Comparison of ENCODE assay signal across 8 cellular contexts in the genomic region with DNA sequence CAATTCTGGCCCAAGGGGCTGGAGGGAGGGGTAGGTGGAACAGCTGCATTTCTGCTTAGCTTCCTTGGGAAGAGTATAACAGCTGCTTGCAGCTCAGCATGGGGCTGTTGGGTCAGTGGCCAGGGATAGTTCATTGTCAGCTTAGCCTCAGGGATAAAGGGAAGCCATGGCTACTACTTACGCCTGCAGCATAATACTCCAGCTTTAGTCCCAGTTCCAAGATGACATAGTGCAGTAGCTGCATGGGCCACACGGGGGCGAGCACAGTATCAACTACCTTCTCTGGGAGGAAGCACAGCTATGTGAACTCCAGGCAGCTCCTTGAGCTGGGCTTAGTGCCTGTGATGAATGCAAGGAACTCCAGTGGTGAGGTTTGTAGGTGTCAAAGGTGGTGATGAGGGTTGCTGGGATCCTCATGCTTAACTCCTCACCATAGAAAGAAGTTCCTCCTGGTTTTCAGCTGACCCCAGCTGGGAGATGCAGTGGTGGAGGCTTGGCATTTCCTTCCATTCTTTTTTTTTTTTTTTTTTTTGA. TPM values are rescaled to one million over a fixed set of nuclear protein-coding genes. Genes with fewer than 3 reads are reported as not detected.
DNase-seq lines count a peak whose midpoint lies in the region; ATAC-seq and TF ChIP-seq lines count a peak whose summit lies in the region.

No MANE protein-coding gene starts in this region.

- intact Hi-C loops in Panc1 (cut with micrococcal nuclease; ENCODE audit: unreplicated experiment) (no loop called here), testis (cut with DNase I; ENCODE audit: low total_unique reads) (no loop called here)

- in situ Hi-C loops in Panc1 (cut with HindIII; ENCODE audit: low pct_unique_long_range_greater_than_20kb, low sequenced_read_pairs): no loop called here

- H3K9me3 ChIP-seq in Panc1 (ENCODE audit: control insufficient read depth, insufficient read depth, low read depth, low read length) (peaks cover 8% of the 10 kb centered on the region), neutrophil (peaks cover 8% of the 10 kb centered on the region), testis (no peaks in the 10 kb centered on the region)

- H3K27me3 ChIP-seq in Panc1 (ENCODE audit: control insufficient read depth, insufficient read depth, low read length) (no peaks in the 10 kb centered on the region), neutrophil (no peaks in the 10 kb centered on the region), testis (no peaks in the 10 kb centered on the region)

- no peak overlapping the region for H3K4me3 Mint-ChIP-seq in activated T-cell treated with anti-CD3 and anti-CD28 coated beads, Interleukin-2, amount 50 U/mL, for 24 hours

- TF ChIP-seq CTCF in Panc1 (IDR thresholded peaks at IDR 0.05): peak; percentile 89
- peak; percentile 96 for TF ChIP-seq CTCF in fibroblast of pulmonary artery (IDR thresholded peaks at IDR 0.05; ENCODE audit: low read length, missing control alignments)
- peak; percentile 92 for TF ChIP-seq CTCF in neutrophil (IDR thresholded peaks at IDR 0.05)
- peak; percentile 53 to 79 (median 71) for TF ChIP-seq CTCF in testis (IDR thresholded peaks at IDR 0.05)

- no peak for TF ChIP-seq POLR2A in testis (IDR thresholded peaks at IDR 0.05)

- POLR2A ChIA-PET in Panc1 (lab: Charles Lee): interaction anchor here (0.6 to 1.0 kb wide), 2 partner anchors 36 to 80 kb away, joined by 6 to 13 read pairs; partner anchors contain the start of gene RHOB

- ATAC-seq in GM19452 (IDR thresholded peaks at IDR 0.05; ENCODE audit: unreplicated experiment): peak; percentile 99
- ATAC-seq in HG03460 (IDR thresholded peaks at IDR 0.05; ENCODE audit: unreplicated experiment): peak; percentile 100
- ATAC-seq in Panc1: peak; percentile 100

- BruUV-seq in Panc1 (replicated peaks; lab: Mats Ljungman, UMichigan): no TSS peak

- H3K4me3 ChIP-seq in Panc1 (ENCODE audit: low read depth in 2 of 2, low read length in 2 of 2) (no peak overlapping the region), fibroblast of pulmonary artery (replicated peaks; ENCODE audit: low read depth, low read length) (no peak overlapping the region), neutrophil (ENCODE audit: low read depth in 1 of 2, low read length in 1 of 2) (no peak overlapping the region), testis (no peak overlapping the region)

- H3K4me1 ChIP-seq in Panc1 (ENCODE audit: control insufficient read depth, insufficient read depth, low read length) (no peaks in the 10 kb centered on the region), neutrophil (ENCODE audit: control insufficient read depth in 1 of 2, insufficient read depth in 1 of 2, low read depth in 1 of 2, low read length in 1 of 2) (peaks cover 3 to 6% of the 10 kb centered on the region in 2 experiments), testis (no peaks in the 10 kb centered on the region)

- WGBS in testis, 2 donors: 7 to 22% methylated on average over 3 of the region's 3 CpGs

- CTCF ChIA-PET in Panc1 (lab: Charles Lee): interaction anchor here (0.5 to 1.5 kb wide), 18 partner anchors 8 to 240 kb away, joined by 3 to 23 read pairs (median 4); partner anchors contain the start of genes HS1BP3 and RHOB

- DNase-seq in DMS 273 (lab: John Stamatoyannopoulos, UW; ENCODE audit: unreplicated experiment) (peak; percentile 85), Panc1 (ENCODE audit: low read depth, low spot score) (peak; percentile 72), fibroblast of pulmonary artery (ENCODE audit: low read depth) (peak; percentile 87), testis (peak; percentile 90)
- DNase-seq in activated T-cell treated with anti-CD3 and anti-CD28 coated beads, Interleukin-2, amount 50 U/mL, for 24 hours: peak; percentile 78

- no peak overlapping the region for H3K27ac Mint-ChIP-seq in activated T-cell treated with anti-CD3 and anti-CD28 coated beads, Interleukin-2, amount 50 U/mL, for 24 hours

- no peaks in the 10 kb centered on the region for H3K36me3 Mint-ChIP-seq in activated T-cell treated with anti-CD3 and anti-CD28 coated beads, Interleukin-2, amount 50 U/mL, for 24 hours (ENCODE audit: low read depth)

- H3K36me3 ChIP-seq in Panc1 (ENCODE audit: control insufficient read depth, insufficient read depth, low read length) (no peaks in the 10 kb centered on the region), neutrophil (no peaks in the 10 kb centered on the region), testis (ENCODE audit: low read depth, missing control alignments) (no peaks in the 10 kb centered on the region)

- peaks cover 15% of the 10 kb centered on the region for H3K9me3 Mint-ChIP-seq in activated T-cell treated with anti-CD3 and anti-CD28 coated beads, Interleukin-2, amount 50 U/mL, for 24 hours

- H3K27ac ChIP-seq in Panc1 (ENCODE audit: low read length) (no peak overlapping the region), neutrophil (no peak overlapping the region), testis (no peak overlapping the region)

- no peaks in the 10 kb centered on the region for H3K4me1 Mint-ChIP-seq in activated T-cell treated with anti-CD3 and anti-CD28 coated beads, Interleukin-2, amount 50 U/mL, for 24 hours (ENCODE audit: low read depth)

- H3K27me3 Mint-ChIP-seq in activated T-cell treated with anti-CD3 and anti-CD28 coated beads, Interleukin-2, amount 50 U/mL, for 24 hours: peaks cover 17% of the 10 kb centered on the region

RNA-seq across cellular contexts. Expression of gene RHOB, which starts 35.4 kb away (rescaled TPM):
- total RNA-seq in Panc1 (2021; ENCODE audit: unreplicated experiment) (38.9 TPM), testis (100 to 1,000 TPM; 186 to 244 TPM)
- 42.5 TPM for polyA plus RNA-seq in Panc1 (2012; ENCODE audit: insufficient read length)
- polyA plus RNA-seq in testis (ENCODE audit: insufficient read depth, low read depth, low replicate concordance): 86.3 TPM
